In the genomic region with DNA sequence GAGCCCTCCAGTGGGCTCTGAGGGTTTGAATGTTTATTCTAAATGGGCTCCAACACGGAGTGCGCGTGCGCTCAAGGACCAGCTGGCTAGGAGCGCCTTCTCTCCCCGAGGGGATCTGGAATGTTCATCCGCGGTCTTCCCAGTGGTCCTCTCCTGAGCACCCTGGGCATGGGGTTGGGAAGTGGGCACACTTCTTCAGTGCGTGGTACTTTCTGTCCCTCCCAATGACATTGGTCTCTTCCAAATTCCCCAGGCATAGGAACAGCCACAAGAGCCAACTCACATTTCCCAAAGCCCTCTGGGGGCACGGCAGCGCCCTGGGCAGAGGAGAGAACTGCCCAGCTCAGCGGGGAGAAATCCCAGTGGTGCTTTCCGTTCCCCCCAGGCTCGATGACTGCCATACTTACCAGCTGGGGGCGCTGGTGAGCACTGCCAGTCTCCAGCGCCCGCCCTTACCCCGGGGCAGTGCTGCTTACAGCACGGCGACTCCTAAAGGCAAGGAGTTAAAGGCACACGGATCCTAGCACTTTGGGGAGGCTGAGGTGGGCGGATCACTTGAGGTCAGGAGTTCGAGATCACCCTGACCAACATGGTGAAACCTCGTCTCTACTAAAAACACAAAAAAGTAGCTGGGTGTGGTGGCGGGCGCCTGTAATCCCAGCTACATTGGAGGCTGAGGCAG, we compare ENCODE assay signal across 9 cellular contexts.
A peak's percentile ranks its signal among the peaks of the same experiment; 100 is the strongest.
DNase-seq lines count a peak whose midpoint lies in the region; ATAC-seq and TF ChIP-seq lines count a peak whose summit lies in the region.
"Had no signal": no experiment of that assay in that cellular context is flagged by ENCODE, and none has a peak within 500 bp of the region (broad histone marks: within the 10 kb centered on the region; RNA-seq: fewer than 3 reads in every experiment).

No MANE protein-coding gene starts in this region.

- no peaks in the 10 kb centered on the region for H3K36me3 Mint-ChIP-seq in nephron (ENCODE audit: low read depth)
- no peaks in the 10 kb centered on the region for H3K36me3 Mint-ChIP-seq in stimulated activated naive CD8-positive, alpha-beta T cell treated with anti-CD3 and anti-CD28 coated beads, Interleukin-15, Interleukin-2, amounts not matched to agents 100 ng/mL and 50 ng/mL, for 24 hours (ENCODE audit: low read depth)

- no peaks in the 10 kb centered on the region for H3K4me1 ChIP-seq in OCI-LY3 (ENCODE audit: low read length)

- peak; percentile 67 for TF ChIP-seq CTCF in GM12864 (IDR thresholded peaks at IDR 0.05; ENCODE audit: low read depth, low read length, missing control alignments)
- peak; percentile 33; the same call in 1 of the 2 replicates for TF ChIP-seq CTCF in OCI-LY3 (IDR thresholded peaks at IDR 0.05; ENCODE audit: low read depth, low read length)
- TF ChIP-seq CTCF in nephron (IDR thresholded peaks at IDR 0.05; ENCODE audit: unreplicated experiment in 3 of 3) = peak; percentile 55 to 72 (median 61)

- no peaks in the 10 kb centered on the region for H3K9me3 ChIP-seq in OCI-LY3 (ENCODE audit: insufficient read depth, low read length)

- no peak for DNase-seq in GM12864 (ENCODE audit: low read depth)
- peak; percentile 26 for DNase-seq in activated T-helper 1 cell treated with Interleukin-2 at 50 U/mL for 16 hours (ENCODE audit: low read depth)
- DNase-seq in fibroblast of the conjunctiva (ENCODE audit: low read depth) = peak; percentile 28
- DNase-seq in NCI-H2081 (lab: John Stamatoyannopoulos, UW) = no peak

- no peak overlapping the region for H3K9ac ChIP-seq in OCI-LY3 (ENCODE audit: low read length)

- no peaks in the 10 kb centered on the region for H3K79me2 ChIP-seq in OCI-LY3 (ENCODE audit: low read length)

- peaks cover 16% of the 10 kb centered on the region for H3K4me1 Mint-ChIP-seq in nephron
- H3K4me1 Mint-ChIP-seq in stimulated activated naive CD8-positive, alpha-beta T cell treated with anti-CD3 and anti-CD28 coated beads, Interleukin-15, Interleukin-2, amounts not matched to agents 100 ng/mL and 50 ng/mL, for 24 hours (ENCODE audit: low read depth) = peaks cover 7% of the 10 kb centered on the region

- peaks cover 6% of the 10 kb centered on the region for H3K27me3 ChIP-seq in OCI-LY3 (ENCODE audit: low read depth, low read length)

- no peak overlapping the region for H3K27ac ChIP-seq in OCI-LY3 (ENCODE audit: low read length)
- H3K27ac ChIP-seq: epithelial cell of prostate had no signal

- peaks cover 14% of the 10 kb centered on the region for H3K27me3 Mint-ChIP-seq in nephron (ENCODE audit: low read depth)
- peaks cover 15% of the 10 kb centered on the region for H3K27me3 Mint-ChIP-seq in stimulated activated naive CD8-positive, alpha-beta T cell treated with anti-CD3 and anti-CD28 coated beads, Interleukin-15, Interleukin-2, amounts not matched to agents 100 ng/mL and 50 ng/mL, for 24 hours

- no peaks in the 10 kb centered on the region for H3K36me3 ChIP-seq in OCI-LY3 (replicated peaks; ENCODE audit: low read depth, low read length)

- no peaks in the 10 kb centered on the region for H4K20me1 ChIP-seq in OCI-LY3 (ENCODE audit: insufficient read depth, low read length)

- H3K4me3 Mint-ChIP-seq in nephron = peak overlapping the region; percentile 74 to 78 (median 75)
- H3K4me3 Mint-ChIP-seq in stimulated activated naive CD8-positive, alpha-beta T cell treated with anti-CD3 and anti-CD28 coated beads, Interleukin-15, Interleukin-2, amounts not matched to agents 100 ng/mL and 50 ng/mL, for 24 hours = peak overlapping the region; percentile 43

- H2AFZ ChIP-seq in OCI-LY3 (ENCODE audit: low read depth, low read length) = no peak overlapping the region

- H3K4me3 ChIP-seq in GM12864 (ENCODE audit: low read depth, low read length) = no peak overlapping the region
- H3K4me3 ChIP-seq in OCI-LY3 (ENCODE audit: low read length) = no peak overlapping the region

- no peaks in the 10 kb centered on the region for H3K9me3 Mint-ChIP-seq in nephron
- H3K9me3 Mint-ChIP-seq in stimulated activated naive CD8-positive, alpha-beta T cell treated with anti-CD3 and anti-CD28 coated beads, Interleukin-15, Interleukin-2, amounts not matched to agents 100 ng/mL and 50 ng/mL, for 24 hours = no peaks in the 10 kb centered on the region

- H3K27ac Mint-ChIP-seq in nephron = peak overlapping the region in 2 of 3 experiments; percentile 57 to 72
- H3K27ac Mint-ChIP-seq in stimulated activated naive CD8-positive, alpha-beta T cell treated with anti-CD3 and anti-CD28 coated beads, Interleukin-15, Interleukin-2, amounts not matched to agents 100 ng/mL and 50 ng/mL, for 24 hours = no peak overlapping the region

- no peak for ATAC-seq in GM21786 (IDR thresholded peaks at IDR 0.05; ENCODE audit: unreplicated experiment)

- no peak overlapping the region for H3K4me2 ChIP-seq in OCI-LY3 (ENCODE audit: low read length)

Comparison
In these comparisons a context has a peak if more than half of its experiments do, and no peak if none do; other contexts are left out.
1. DNase-seq: peak in activated T-helper 1 cell treated with Interleukin-2 at 50 U/mL for 16 hours (single experiment) and fibroblast of the conjunctiva (single experiment); none in GM12864 (single experiment) and NCI-H2081 (0 of 2).
2. Peak in every context shown above with its lines, with median percentiles within 50 percentile points of each other: CTCF ChIP-seq.